ENCODE assay signal across 27 cellular contexts in the genomic region with DNA sequence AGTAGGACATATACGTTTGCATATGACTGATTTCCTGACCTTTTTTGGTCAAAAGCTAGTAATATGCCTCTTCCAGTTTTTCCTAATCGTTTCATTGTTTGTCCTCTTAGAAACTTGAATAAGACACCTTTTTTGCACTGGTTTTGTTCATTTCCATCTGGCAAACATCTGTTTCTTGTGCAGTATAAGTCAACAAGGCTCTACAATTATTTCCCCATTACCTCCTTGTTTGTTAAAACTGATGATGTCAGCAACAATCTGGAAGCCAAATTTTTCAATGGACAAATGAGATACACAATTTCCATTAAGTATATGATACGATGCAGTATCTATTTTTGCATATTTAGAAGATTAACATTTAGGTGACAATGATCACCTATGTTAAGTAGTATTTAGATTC.
A peak's percentile ranks its signal among the peaks of the same experiment; 100 is the strongest.
DNase-seq lines count a peak whose midpoint lies in the region; TF ChIP-seq lines count a peak whose summit lies in the region.
"Had no signal": no experiment of that assay in that cellular context is flagged by ENCODE, and none has a peak within 500 bp of the region (broad histone marks: within the 10 kb centered on the region; RNA-seq: fewer than 3 reads in every experiment).

No MANE protein-coding gene starts in this region.

- WGBS in liver: 93% methylated on average over 3 of the region's 3 CpGs
- WGBS in mesenchymal stem cell: 95% methylated on average over 2 of the region's 3 CpGs

- no peak for TF ChIP-seq RAD21 in liver (IDR thresholded peaks at IDR 0.05)

- no peak overlapping the region for H2AFZ ChIP-seq in mesenchymal stem cell (ENCODE audit: low read depth, low read length)

- H3K36me3 ChIP-seq in endocrine pancreas (ENCODE audit: control insufficient read depth, insufficient read depth, low read length): no peaks in the 10 kb centered on the region
- H3K36me3 ChIP-seq in liver (ENCODE audit: control insufficient read depth in 4 of 4, insufficient read depth in 3 of 4, low read depth in 1 of 4, low read length in 3 of 4): no peaks in the 10 kb centered on the region
- H3K36me3 ChIP-seq in mesenchymal stem cell (ENCODE audit: control insufficient read depth in 1 of 2, insufficient read depth in 2 of 2, low read depth in 1 of 2, low read length in 2 of 2): no peaks in the 10 kb centered on the region
- H3K36me3 ChIP-seq: brain microvascular endothelial cell, left lung, right atrium auricular region, thyroid gland, vagina had no signal

- no peak overlapping the region for H2BK15ac ChIP-seq in mesenchymal stem cell (ENCODE audit: low read depth, poor library complexity, severe bottlenecking)

- peaks cover 14% of the 10 kb centered on the region for H3K79me1 ChIP-seq in mesenchymal stem cell (replicated peaks; ENCODE audit: low read length, poor library complexity, severe bottlenecking)

- H3K4ac ChIP-seq in mesenchymal stem cell (ENCODE audit: low read depth in 1 of 2, low read length in 2 of 2): no peak overlapping the region

- H2BK120ac ChIP-seq in mesenchymal stem cell (ENCODE audit: low read depth, low read length): no peak overlapping the region

- no peak overlapping the region for H3K9ac ChIP-seq in endocrine pancreas (ENCODE audit: control insufficient read depth, insufficient read depth, low read length)
- no peak overlapping the region for H3K9ac ChIP-seq in liver (ENCODE audit: low read depth in 1 of 2, low read length in 2 of 2)
- no peak overlapping the region for H3K9ac ChIP-seq in mesenchymal stem cell (ENCODE audit: low read length)
- H3K9ac ChIP-seq: KMS-11 had no signal

- no peak overlapping the region for H3K27ac ChIP-seq in liver (ENCODE audit: low read depth in 1 of 2, low read length in 2 of 2)
- H3K27ac ChIP-seq in mesenchymal stem cell (ENCODE audit: low read length, poor library complexity, severe bottlenecking): no peak overlapping the region
- H3K27ac ChIP-seq: brain microvascular endothelial cell, C4-2B, dorsolateral prefrontal cortex, KMS-11, left lung, right atrium auricular region, vagina, VCaP had no signal

- H3K9me3 ChIP-seq in endocrine pancreas (ENCODE audit: control insufficient read depth, low read length) (no peaks in the 10 kb centered on the region), liver (ENCODE audit: control insufficient read depth in 4 of 4, low read length in 3 of 4) (no peaks in the 10 kb centered on the region), mesenchymal stem cell (ENCODE audit: control insufficient read depth, low read length) (no peaks in the 10 kb centered on the region)
- H3K9me3 ChIP-seq: left lung, right atrium auricular region, thyroid gland, vagina had no signal

- no peak overlapping the region for H2BK5ac ChIP-seq in mesenchymal stem cell (ENCODE audit: low read depth, low read length, poor library complexity, severe bottlenecking)

- no peak overlapping the region for H2BK12ac ChIP-seq in mesenchymal stem cell (ENCODE audit: low read length in 2 of 2)

- H3K4me2 ChIP-seq in mesenchymal stem cell (ENCODE audit: low read length, poor library complexity, severe bottlenecking): no peak overlapping the region
- H3K4me2 ChIP-seq: KMS-11 had no signal

- H3K4me3 ChIP-seq in endocrine pancreas (ENCODE audit: control insufficient read depth, insufficient read depth, low read length) (peak overlapping the region; percentile 4), liver (ENCODE audit: low read depth in 1 of 3, low read length in 3 of 3) (no peak overlapping the region), mesenchymal stem cell (ENCODE audit: insufficient read depth in 1 of 2, low read depth in 1 of 2, low read length in 2 of 2) (no peak overlapping the region)
- H3K4me3 ChIP-seq: dorsolateral prefrontal cortex, left lung, right atrium auricular region, thyroid gland, vagina had no signal

- DNase-seq in AG20443 (ENCODE audit: low spot score) (peak; percentile 8), NCI-H69 (lab: John Stamatoyannopoulos, UW) (peak; percentile 51), mesenchymal stem cell (no peak)
- DNase-seq in stimulated activated CD4-positive, alpha-beta T cell treated with anti-CD3 and anti-CD28 coated beads, Interleukin-2, amount 100 ng/mL, for 48 hours: no peak
- DNase-seq in activated effector memory CD4-positive, alpha-beta T cell treated with Interleukin-2 at 50 U/mL for 16 hours: no peak
- DNase-seq: activated CD4-positive, alpha-beta T cell treated with anti-CD3 and anti-CD28 coated beads for 4 hours; amygdala; brain microvascular endothelial cell; cerebellar nuclear complex; dorsolateral prefrontal cortex; GOT3; left lung; mesendoderm; MM.1S; NCI-H1417; NCI-H2029; NCI-H526; posterior cingulate gyrus; T1000; thyroid gland had no signal

- no peak overlapping the region for H4K8ac ChIP-seq in mesenchymal stem cell (ENCODE audit: low read length)

- no peak overlapping the region for H3K18ac ChIP-seq in mesenchymal stem cell (ENCODE audit: low read depth in 1 of 2, low read length in 2 of 2)

- H3K14ac ChIP-seq in mesenchymal stem cell (ENCODE audit: low read length in 2 of 2): no peak overlapping the region

- no peak overlapping the region for H3K23ac ChIP-seq in mesenchymal stem cell (ENCODE audit: low read length in 2 of 2)

- H3K4me1 ChIP-seq in endocrine pancreas (ENCODE audit: control insufficient read depth, insufficient read depth, low read length) (peaks cover 9% of the 10 kb centered on the region), liver (ENCODE audit: control insufficient read depth in 4 of 4, insufficient read depth in 4 of 4, low read length in 3 of 4) (peaks cover 4 to 23% (median 9%) of the 10 kb centered on the region in 4 donors), mesenchymal stem cell (ENCODE audit: control insufficient read depth, insufficient read depth, low read depth, low read length) (peaks cover 3% of the 10 kb centered on the region)
- H3K4me1 ChIP-seq: left lung, right atrium auricular region, vagina had no signal

- H2AK5ac ChIP-seq in mesenchymal stem cell (ENCODE audit: low read length, severe bottlenecking): no peak overlapping the region

- no peak for TF ChIP-seq CTCF in liver (IDR thresholded peaks at IDR 0.05; ENCODE audit: low read depth, low read length, missing input control)

- H4K91ac ChIP-seq in mesenchymal stem cell (ENCODE audit: low read length): no peak overlapping the region

- no peaks in the 10 kb centered on the region for H3K27me3 ChIP-seq in endocrine pancreas (ENCODE audit: control insufficient read depth, insufficient read depth, low read length)
- H3K27me3 ChIP-seq in liver (ENCODE audit: control insufficient read depth in 4 of 4, insufficient read depth in 4 of 4, low read length in 3 of 4): no peaks in the 10 kb centered on the region
- H3K27me3 ChIP-seq in mesenchymal stem cell (ENCODE audit: control insufficient read depth in 1 of 2, insufficient read depth in 1 of 2, low read length in 2 of 2): no peaks in the 10 kb centered on the region
- H3K27me3 ChIP-seq: brain microvascular endothelial cell, dorsolateral prefrontal cortex, left lung, right atrium auricular region, thyroid gland, vagina had no signal

TF ChIP-seq in liver, 16 proteins besides CTCF, POLR2A, EP300 and RAD21:
- peak; percentile 11 for TF ChIP-seq FOXA2 (IDR thresholded peaks at IDR 0.05)
- TF ChIP-seq RXRA (IDR thresholded peaks at IDR 0.05): no peak
- no peak for TF ChIP-seq HNF4A (conservative IDR thresholded peaks at IDR 0.05)

Comparison
In these comparisons a context has a peak if more than half of its experiments do, and no peak if none do; other contexts are left out.
1. DNase-seq: peak in AG20443 (single experiment) and NCI-H69 (single experiment); none in stimulated activated CD4-positive, alpha-beta T cell treated with anti-CD3 and anti-CD28 coated beads, Interleukin-2, amount 100 ng/mL, for 48 hours (0 of 2), activated effector memory CD4-positive, alpha-beta T cell treated with Interleukin-2 at 50 U/mL for 16 hours (single experiment) and mesenchymal stem cell (single experiment).